Comparison of ENCODE assay signal across 14 cellular contexts in the genomic region with DNA sequence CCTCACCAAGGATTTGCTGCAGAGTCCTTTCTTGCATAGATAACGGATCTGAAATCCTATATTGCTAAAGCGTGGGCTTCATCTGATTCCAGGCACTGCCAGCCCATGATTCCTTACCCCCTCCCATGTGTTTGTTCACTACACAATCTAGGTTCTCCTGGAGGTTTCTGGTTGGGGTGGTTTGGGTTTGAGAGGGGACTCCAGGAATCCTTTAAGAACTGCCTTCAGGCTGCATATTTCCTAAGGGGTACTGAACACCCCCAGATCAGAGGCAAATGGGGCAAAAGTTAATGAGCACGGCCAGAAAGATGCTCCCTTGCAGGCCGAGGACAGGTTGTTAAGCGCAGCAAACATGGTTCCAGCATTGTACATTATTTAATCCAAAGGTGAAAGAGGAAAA. TPM values are rescaled to one million over a fixed set of nuclear protein-coding genes. Genes with fewer than 3 reads are reported as not detected.
"Had no signal": no experiment of that assay in that cellular context is flagged by ENCODE, and none has a peak within 500 bp of the region (broad histone marks: within the 10 kb centered on the region; RNA-seq: fewer than 3 reads in every experiment).

No MANE protein-coding gene starts in this region.

- H3K27ac ChIP-seq: heart right ventricle, neutrophil, spleen, transverse colon had no signal

- H3K9me3 ChIP-seq: transverse colon had no signal

- DNase-seq: activated CD4-positive, alpha-beta T cell treated with anti-CD3 and anti-CD28 coated beads for 48 hours; activated CD8-positive, alpha-beta memory T cell treated with anti-CD3 and anti-CD28 coated beads, Interleukin-2, amount 50 U/mL, for 48 hours; activated CD8-positive, alpha-beta T cell treated with anti-CD3 and anti-CD28 coated beads, Interleukin-2, amount 10 ng/mL, durations not matched to agents 7 days and 5 days; activated naive CD4-positive, alpha-beta T cell; heart right ventricle; islet precursor cell; left ventricle myocardium superior; spleen; stimulated activated CD4-positive, alpha-beta T cell treated with anti-CD3 and anti-CD28 coated beads, Interleukin-1b, Interleukin-23, amount 100 ng/mL, for 48 hours; transverse colon had no signal

- ATAC-seq: activated CD8-positive, alpha-beta T cell treated with anti-CD3 and anti-CD28 coated beads, Interleukin-2, amount 10 ng/mL, durations not matched to agents 7 days and 5 days; heart right ventricle; left ventricle myocardium superior; SK-N-SH treated with all-trans-retinoic acid at 6 μM for 48 hours; stimulated activated memory B cell treated with anti-CD40 and anti-IgM and Interleukin-4, amounts not matched to agents 10 μg/mL and 1 μg/mL and 100 μg/mL, for 72 hours had no signal

- H3K36me3 ChIP-seq: heart right ventricle, neutrophil, transverse colon had no signal

- H3K4me3 Mint-ChIP-seq: activated CD8-positive, alpha-beta T cell treated with anti-CD3 and anti-CD28 coated beads, Interleukin-2, amount 10 ng/mL, durations not matched to agents 7 days and 5 days; stimulated activated memory B cell treated with anti-CD40 and anti-IgM and Interleukin-4, amounts not matched to agents 10 μg/mL and 1 μg/mL and 100 μg/mL, for 72 hours had no signal

- H3K4me3 ChIP-seq: heart right ventricle, spleen, transverse colon had no signal

- H3K27ac Mint-ChIP-seq: activated CD8-positive, alpha-beta T cell treated with anti-CD3 and anti-CD28 coated beads, Interleukin-2, amount 10 ng/mL, durations not matched to agents 7 days and 5 days; stimulated activated memory B cell treated with anti-CD40 and anti-IgM and Interleukin-4, amounts not matched to agents 10 μg/mL and 1 μg/mL and 100 μg/mL, for 72 hours had no signal

RNA-seq across cellular contexts. Expression of a gene that starts 9.8 kb away (rescaled TPM):
- total RNA-seq: activated CD8-positive, alpha-beta T cell treated with anti-CD3 and anti-CD28 coated beads, Interleukin-2, amount 10 ng/mL, durations not matched to agents 7 days and 5 days; T-helper 1 cell treated with Interleukin-12 subunit alpha and Interleukin-12 subunit beta and Interleukin-4 antibody, amounts not matched to agents 30 ng/mL and 1 ng/mL, for 36 hours had no signal

RNA-seq across cellular contexts. Expression of a gene that starts 11.8 kb away (rescaled TPM):
- total RNA-seq: activated CD8-positive, alpha-beta T cell treated with anti-CD3 and anti-CD28 coated beads, Interleukin-2, amount 10 ng/mL, durations not matched to agents 7 days and 5 days; T-helper 1 cell treated with Interleukin-12 subunit alpha and Interleukin-12 subunit beta and Interleukin-4 antibody, amounts not matched to agents 30 ng/mL and 1 ng/mL, for 36 hours had no signal
